In the genomic region with DNA sequence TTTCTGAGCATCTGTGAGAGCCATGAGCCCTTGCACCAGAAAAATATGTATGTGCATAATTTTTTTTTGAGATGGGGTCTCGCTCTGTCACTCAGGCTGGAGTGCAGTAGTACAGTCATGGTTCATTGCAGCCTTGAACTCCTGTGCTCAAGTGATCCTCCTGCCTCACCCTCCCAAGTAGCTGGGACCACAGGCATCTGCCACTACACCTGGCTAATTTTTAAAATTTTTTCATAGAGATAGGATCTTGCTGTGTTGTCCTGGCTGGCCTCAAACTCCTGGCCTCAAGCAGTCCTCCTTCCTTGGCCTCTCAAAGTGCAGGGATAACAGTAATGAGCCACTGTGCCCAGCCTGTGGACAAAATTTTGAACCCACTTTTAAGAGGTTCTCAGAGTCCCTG, we compare ENCODE assay signal across 8 cellular contexts. TPM values are rescaled to one million over a fixed set of nuclear protein-coding genes. Genes with fewer than 3 reads are reported as not detected.
"Had no signal": no experiment of that assay in that cellular context is flagged by ENCODE, and none has a peak within 500 bp of the region (broad histone marks: within the 10 kb centered on the region; RNA-seq: fewer than 3 reads in every experiment).

No MANE protein-coding gene starts in this region.

- ATAC-seq: HepG2 had no signal

- DNase-seq: IMR-90, KBM-7, KG1 had no signal

- H3K27ac ChIP-seq: HL-60 had no signal

- H3K27ac Mint-ChIP-seq: IgD-negative memory B cell had no signal

- H3K4me1 Mint-ChIP-seq: IgD-negative memory B cell had no signal

- FAIRE-seq: HepG2, HTR-8/SVneo had no signal

- H3K4me3 Mint-ChIP-seq: IgD-negative memory B cell had no signal

RNA-seq across cellular contexts. Expression of a gene that starts 27.2 kb away (rescaled TPM):
- total RNA-seq: HT-29 had no signal
